23 cellular contexts compared by ENCODE assay signal in the genomic region with DNA sequence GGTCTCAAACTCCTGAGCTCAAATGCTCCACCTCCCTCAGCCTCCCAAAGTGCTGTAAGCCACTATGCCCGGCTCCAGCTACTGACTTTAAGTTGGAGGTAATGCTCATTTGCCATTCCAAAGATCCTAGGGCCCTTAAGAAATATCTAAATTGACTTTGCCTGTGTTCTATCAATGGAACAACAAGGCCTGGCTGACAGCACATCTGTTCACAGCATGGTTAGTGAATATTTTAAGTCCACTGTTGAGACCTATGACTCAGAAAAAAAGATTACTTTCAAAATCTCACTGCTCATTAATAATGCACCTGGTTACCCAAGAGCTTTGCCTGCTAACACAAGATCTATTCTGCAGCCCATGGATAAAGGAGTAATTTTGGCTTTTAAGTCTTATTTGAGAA. TPM values are rescaled to one million over a fixed set of nuclear protein-coding genes. Genes with fewer than 3 reads are reported as not detected.
DNase-seq lines count a peak whose midpoint lies in the region; ATAC-seq and TF ChIP-seq lines count a peak whose summit lies in the region.
"Had no signal": no experiment of that assay in that cellular context is flagged by ENCODE, and none has a peak within 500 bp of the region (broad histone marks: within the 10 kb centered on the region; RNA-seq: fewer than 3 reads in every experiment).

No MANE protein-coding gene starts in this region.

- H3K4me3 ChIP-seq in A673 (ENCODE audit: low read depth, low read length, poor library complexity, severe bottlenecking) (no peak overlapping the region), fibroblast of villous mesenchyme (ENCODE audit: low read depth, low read length) (no peak overlapping the region), right lobe of liver (no peak overlapping the region), lower leg skin (ENCODE audit: low read depth, poor library complexity, severe bottlenecking) (no peak overlapping the region)
- no peak overlapping the region for H3K4me3 ChIP-seq in CD4-positive, CD25-positive, alpha-beta regulatory T cell (ENCODE audit: low read depth, low read length)
- H3K4me3 ChIP-seq: psoas muscle, SJSA1, suprapubic skin, vagina had no signal

- H3K27ac Mint-ChIP-seq in CD4-positive, CD25-positive, alpha-beta regulatory T cell: peak overlapping the region; percentile 16 to 79 (median 62)
- H3K27ac Mint-ChIP-seq: WTC11 had no signal

- no peak for ATAC-seq in CD4-positive, CD25-positive, alpha-beta regulatory T cell (ENCODE audit: low read depth in 2 of 2)
- ATAC-seq in right lobe of liver: no peak
- ATAC-seq: esophagus mucosa; lower lobe of right lung; psoas muscle; stimulated activated effector memory CD8-positive, alpha-beta T cell treated with anti-CD3 and anti-CD28 coated beads, Interleukin-12 subunit alpha, Interleukin-12 subunit beta, amount 100 ng/mL, for 72 hours; WTC11 had no signal

- H3K36me3 ChIP-seq in A673 (ENCODE audit: insufficient read depth, low read length, poor library complexity, severe bottlenecking) (no peaks in the 10 kb centered on the region), right lobe of liver (no peaks in the 10 kb centered on the region)
- H3K36me3 ChIP-seq in CD4-positive, CD25-positive, alpha-beta regulatory T cell (ENCODE audit: control insufficient read depth, insufficient read depth, low read length): no peaks in the 10 kb centered on the region
- H3K36me3 ChIP-seq: lower lobe of right lung, SJSA1, suprapubic skin, vagina had no signal

- TF ChIP-seq POLR2A in right lobe of liver (IDR thresholded peaks at IDR 0.05): no peak
- no peak for TF ChIP-seq POLR2A in lower leg skin (IDR thresholded peaks at IDR 0.05)

- no CpG with 5 or more reads among the region's 1 CpG for WGBS in right lobe of liver (ENCODE audit: insufficient coverage, low coverage, low lambda C conversion rate, missing lambda C conversion rate)
- 88 to 95% methylated on average over 1 of the region's 1 CpG for WGBS in lower leg skin, 2 donors

- POLR2A ChIA-PET in A673 (lab: Charles Lee; ENCODE audit: low non-redundant PET): interaction anchor here (0.6 kb wide), 1 partner anchor 965 kb away, joined by 4 read pairs; no protein-coding TSS in a partner anchor

- H3K27ac ChIP-seq in A673 (ENCODE audit: low read depth, low read length, poor library complexity, severe bottlenecking) (no peak overlapping the region), right lobe of liver (no peak overlapping the region)
- H3K27ac ChIP-seq in CD4-positive, CD25-positive, alpha-beta regulatory T cell (ENCODE audit: insufficient read depth, low read length, poor library complexity, severe bottlenecking): peak overlapping the region; percentile 63
- H3K27ac ChIP-seq: psoas muscle, SJSA1, suprapubic skin, vagina had no signal

- peaks cover 17% of the 10 kb centered on the region for H3K27me3 Mint-ChIP-seq in CD4-positive, CD25-positive, alpha-beta regulatory T cell
- H3K27me3 Mint-ChIP-seq: activated CD4-positive, alpha-beta memory T cell treated with anti-CD3 and anti-CD28 coated beads for 36 hours had no signal

- H3K4me1 ChIP-seq in A673 (ENCODE audit: insufficient read depth, low read length, poor library complexity, severe bottlenecking): peaks cover 28% of the 10 kb centered on the region
- peaks cover 26% of the 10 kb centered on the region for H3K4me1 ChIP-seq in CD4-positive, CD25-positive, alpha-beta regulatory T cell (ENCODE audit: control insufficient read depth, insufficient read depth, low read length, poor library complexity, severe bottlenecking)
- H3K4me1 ChIP-seq in right lobe of liver: peaks cover 0 to 3% (median 0%) of the 10 kb centered on the region in 4 donors

- H3K36me3 Mint-ChIP-seq in CD4-positive, CD25-positive, alpha-beta regulatory T cell: no peaks in the 10 kb centered on the region
- H3K36me3 Mint-ChIP-seq: activated CD4-positive, alpha-beta memory T cell treated with anti-CD3 and anti-CD28 coated beads for 36 hours had no signal

- H3K27me3 ChIP-seq in A673 (replicated peaks; ENCODE audit: insufficient read depth, low read depth, low read length, poor library complexity) (no peaks in the 10 kb centered on the region), right lobe of liver (no peaks in the 10 kb centered on the region)
- H3K27me3 ChIP-seq in CD4-positive, CD25-positive, alpha-beta regulatory T cell (ENCODE audit: control insufficient read depth, insufficient read depth, low read length): peaks cover under 1% of the 10 kb centered on the region
- H3K27me3 ChIP-seq: SJSA1, suprapubic skin, vagina had no signal

- no peaks in the 10 kb centered on the region for H3K9me3 ChIP-seq in A673 (ENCODE audit: low read depth, low read length, poor library complexity, severe bottlenecking)
- no peaks in the 10 kb centered on the region for H3K9me3 ChIP-seq in CD4-positive, CD25-positive, alpha-beta regulatory T cell (ENCODE audit: control insufficient read depth in 2 of 2, low read length in 2 of 2)
- no peaks in the 10 kb centered on the region for H3K9me3 ChIP-seq in right lobe of liver
- H3K9me3 ChIP-seq: lower lobe of right lung, psoas muscle, SJSA1, suprapubic skin, vagina had no signal

- H3K4me1 Mint-ChIP-seq in CD4-positive, CD25-positive, alpha-beta regulatory T cell: peaks cover 7 to 35% (median 26%) of the 10 kb centered on the region in 4 donors

- CTCF ChIA-PET in A673 (lab: Charles Lee): no interaction called here

- intact Hi-C loops in A673 (cut with micrococcal nuclease; ENCODE audit: unreplicated experiment) (no loop called here), right lobe of liver (cut with DNase I) (no loop called here), lower leg skin (cut with DNase I; ENCODE audit: low total_unique reads) (no loop called here)

- TF ChIP-seq CTCF in A673 (conservative IDR thresholded peaks at IDR 0.05; ENCODE audit: low read depth, low read length) (no peak), fibroblast of villous mesenchyme (IDR thresholded peaks at IDR 0.05; ENCODE audit: insufficient read depth, low read depth, low read length) (no peak), right lobe of liver (IDR thresholded peaks at IDR 0.05) (no peak), lower leg skin (IDR thresholded peaks at IDR 0.05) (no peak)

- peak overlapping the region in 2 of 4 donors; percentile 11 to 44 for H3K4me3 Mint-ChIP-seq in CD4-positive, CD25-positive, alpha-beta regulatory T cell
- H3K4me3 Mint-ChIP-seq: WTC11 had no signal

- no peaks in the 10 kb centered on the region for H3K9me3 Mint-ChIP-seq in CD4-positive, CD25-positive, alpha-beta regulatory T cell
- H3K9me3 Mint-ChIP-seq: activated CD4-positive, alpha-beta memory T cell treated with anti-CD3 and anti-CD28 coated beads for 36 hours; activated naive CD4-positive, alpha-beta T cell treated with anti-CD3 and anti-CD28 coated beads for 36 hours; activated T-cell treated with anti-CD3 and anti-CD28 coated beads, Interleukin-2, amount 50 U/mL, for 24 hours; stimulated activated effector memory CD8-positive, alpha-beta T cell treated with anti-CD3 and anti-CD28 coated beads, Interleukin-12 subunit alpha, Interleukin-12 subunit beta, amount 100 ng/mL, for 72 hours had no signal

- BruUV-seq in A673 (replicated peaks; lab: Mats Ljungman, UMichigan): no TSS peak

- DNase-seq in A673 (ENCODE audit: low spot score) (peak; percentile 26), NAMALWA (ENCODE audit: low spot score) (peak; percentile 15), fibroblast of villous mesenchyme (ENCODE audit: low read depth) (peak; percentile 39), right lobe of liver (no peak), lower leg skin (ENCODE audit: low spot score in 2 of 2) (no peak)
- no peak for DNase-seq in CD4-positive, CD25-positive, alpha-beta regulatory T cell
- no peak for DNase-seq in activated CD4-positive, CD25-positive, alpha-beta regulatory T cell treated with anti-CD3 and anti-CD28 coated beads, Interleukin-2, amount 50 U/mL, for 72 hours
- DNase-seq: activated CD4-positive, alpha-beta memory T cell treated with anti-CD3 and anti-CD28 coated beads for 36 hours; activated naive CD4-positive, alpha-beta T cell treated with anti-CD3 and anti-CD28 coated beads for 36 hours; activated T-cell treated with anti-CD3 and anti-CD28 coated beads, Interleukin-2, amount 50 U/mL, for 24 hours; effector memory CD4-positive, alpha-beta T cell; H7; lower lobe of right lung; NCI-H2171; NCI-H526; psoas muscle; stimulated activated CD4-positive, alpha-beta T cell treated with anti-CD3 and anti-CD28 coated beads, Interleukin-2, amount 100 ng/mL, for 24 hours had no signal

RNA-seq across cellular contexts. Expression of a gene that starts 3.5 kb away (rescaled TPM):
- total RNA-seq in A673 (2021): 37.2 and 42.4 TPM in 2 replicates
- 9.3 TPM for total RNA-seq in CD4-positive, CD25-positive, alpha-beta regulatory T cell
- 1 to 10 TPM; 1.5 to 3.9 (median 2.7) TPM for polyA plus RNA-seq in CD4-positive, CD25-positive, alpha-beta regulatory T cell
- 13.4 and 13.5 TPM in 2 replicates for total RNA-seq in fibroblast of villous mesenchyme
- total RNA-seq in right lobe of liver: 10 to 100 TPM in 3 of 6 experiments, 1 to 10 TPM in 3; 5.0 to 16.1 (median 8.3) TPM
- 1 to 10 TPM; 6.7 to 9.3 (median 8.8) TPM for total RNA-seq in lower leg skin

Comparison
In these comparisons a context has a peak if more than half of its experiments do, and no peak if none do; other contexts are left out.
1. DNase-seq: peak in A673 (single experiment), NAMALWA (single experiment) and fibroblast of villous mesenchyme (single experiment); none in CD4-positive, CD25-positive, alpha-beta regulatory T cell (0 of 3), right lobe of liver (0 of 3), activated CD4-positive, CD25-positive, alpha-beta regulatory T cell treated with anti-CD3 and anti-CD28 coated beads, Interleukin-2, amount 50 U/mL, for 72 hours (single experiment) and lower leg skin (0 of 2).